1 cellular context compared by ENCODE assay signal in the genomic region with DNA sequence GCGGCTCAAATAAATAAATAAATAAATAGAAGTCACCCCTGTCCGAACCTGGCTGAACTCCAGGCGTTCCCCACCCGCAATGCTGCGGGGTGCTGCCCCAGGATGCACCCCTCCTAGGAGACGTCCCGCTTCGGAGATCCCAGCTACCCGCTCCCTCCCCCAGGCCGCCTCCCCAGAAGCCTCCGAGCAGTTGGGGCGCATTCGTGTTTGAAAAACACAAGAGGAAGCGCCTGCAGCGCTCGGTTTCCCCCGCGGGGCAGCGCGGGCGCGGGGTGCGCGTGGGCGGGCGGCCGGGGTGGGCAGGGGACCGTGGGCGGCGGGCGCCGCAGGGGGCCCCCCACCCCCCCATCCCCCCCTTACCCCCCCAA.
TF ChIP-seq lines count a peak whose summit lies in the region.

No MANE protein-coding gene starts in this region.

TF ChIP-seq in neural cell, 6 proteins besides CTCF, POLR2A, EP300 and RAD21 (continued from another document):
- TF ChIP-seq, protein P1, sequence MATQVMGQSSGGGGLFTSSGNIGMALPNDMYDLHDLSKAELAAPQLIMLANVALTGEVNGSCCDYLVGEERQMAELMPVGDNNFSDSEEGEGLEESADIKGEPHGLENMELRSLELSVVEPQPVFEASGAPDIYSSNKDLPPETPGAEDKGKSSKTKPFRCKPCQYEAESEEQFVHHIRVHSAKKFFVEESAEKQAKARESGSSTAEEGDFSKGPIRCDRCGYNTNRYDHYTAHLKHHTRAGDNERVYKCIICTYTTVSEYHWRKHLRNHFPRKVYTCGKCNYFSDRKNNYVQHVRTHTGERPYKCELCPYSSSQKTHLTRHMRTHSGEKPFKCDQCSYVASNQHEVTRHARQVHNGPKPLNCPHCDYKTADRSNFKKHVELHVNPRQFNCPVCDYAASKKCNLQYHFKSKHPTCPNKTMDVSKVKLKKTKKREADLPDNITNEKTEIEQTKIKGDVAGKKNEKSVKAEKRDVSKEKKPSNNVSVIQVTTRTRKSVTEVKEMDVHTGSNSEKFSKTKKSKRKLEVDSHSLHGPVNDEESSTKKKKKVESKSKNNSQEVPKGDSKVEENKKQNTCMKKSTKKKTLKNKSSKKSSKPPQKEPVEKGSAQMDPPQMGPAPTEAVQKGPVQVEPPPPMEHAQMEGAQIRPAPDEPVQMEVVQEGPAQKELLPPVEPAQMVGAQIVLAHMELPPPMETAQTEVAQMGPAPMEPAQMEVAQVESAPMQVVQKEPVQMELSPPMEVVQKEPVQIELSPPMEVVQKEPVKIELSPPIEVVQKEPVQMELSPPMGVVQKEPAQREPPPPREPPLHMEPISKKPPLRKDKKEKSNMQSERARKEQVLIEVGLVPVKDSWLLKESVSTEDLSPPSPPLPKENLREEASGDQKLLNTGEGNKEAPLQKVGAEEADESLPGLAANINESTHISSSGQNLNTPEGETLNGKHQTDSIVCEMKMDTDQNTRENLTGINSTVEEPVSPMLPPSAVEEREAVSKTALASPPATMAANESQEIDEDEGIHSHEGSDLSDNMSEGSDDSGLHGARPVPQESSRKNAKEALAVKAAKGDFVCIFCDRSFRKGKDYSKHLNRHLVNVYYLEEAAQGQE (IDR thresholded peaks at IDR 0.05; ENCODE audit: borderline replicate concordance), result no peak
- TF ChIP-seq POLR2AphosphoS5 (IDR thresholded peaks at IDR 0.05), result no peak
TF ChIP-seq in neural cell: peak in this region for 0.
